ENCODE assay signal across 20 cellular contexts in genomic region chr21:31552826-31553225, GRCh38.
DNase-seq lines count a peak whose midpoint lies in the region; ATAC-seq and TF ChIP-seq lines count a peak whose summit lies in the region.
"Had no signal": no experiment of that assay in that cellular context is flagged by ENCODE, and none has a peak within 500 bp of the region (broad histone marks: within the 10 kb centered on the region; RNA-seq: fewer than 3 reads in every experiment).

No MANE protein-coding gene starts in this region.

- H3K36me3 ChIP-seq in Loucy (ENCODE audit: insufficient read depth, low read length): no peaks in the 10 kb centered on the region
- H3K36me3 ChIP-seq: SJCRH30 had no signal

- H3K4me2 ChIP-seq in Loucy (ENCODE audit: low read depth, low read length, poor library complexity, severe bottlenecking): peak overlapping the region; percentile 85

- peaks cover 15% of the 10 kb centered on the region for H3K9me3 Mint-ChIP-seq in nephron progenitor cell
- H3K9me3 Mint-ChIP-seq: IgD-negative memory B cell had no signal

- DNase-seq in nephron progenitor cell (no peak), foreskin fibroblast (no peak)
- no peak for DNase-seq in activated CD4-positive, alpha-beta T cell treated with anti-CD3 and anti-CD28 coated beads for 48 hours
- DNase-seq: ACHN, AML-193, COR-L47, GF-D8, H7, NCI-H2029, NCI-H2171, NCI-H446, NCI-H69, PC-3, SJCRH30 had no signal

- no peak for TF ChIP-seq CTCF in Loucy (conservative IDR thresholded peaks at IDR 0.05; ENCODE audit: low read length)
- no peak for TF ChIP-seq CTCF in nephron progenitor cell (IDR thresholded peaks at IDR 0.05)
- TF ChIP-seq CTCF in foreskin fibroblast (IDR thresholded peaks at IDR 0.05; ENCODE audit: low read depth, low read length): no peak

- no peaks in the 10 kb centered on the region for H3K27me3 ChIP-seq in Loucy (ENCODE audit: insufficient read depth, low read length, poor library complexity, severe bottlenecking)
- H3K27me3 ChIP-seq: SJCRH30 had no signal

- H3K9ac ChIP-seq in Loucy (ENCODE audit: low read depth, low read length, poor library complexity, severe bottlenecking): no peak overlapping the region

- no peaks in the 10 kb centered on the region for H3K9me2 ChIP-seq in Loucy (replicated peaks; ENCODE audit: low read depth, low read length)

- H3K9me3 ChIP-seq in Loucy (ENCODE audit: insufficient read depth, low read depth, low read length): no peaks in the 10 kb centered on the region
- H3K9me3 ChIP-seq: SJCRH30 had no signal

- peak overlapping the region; percentile 87 for H3K4me3 Mint-ChIP-seq in nephron progenitor cell
- H3K4me3 Mint-ChIP-seq: CD14-positive monocyte had no signal

- H4K20me1 ChIP-seq in Loucy (ENCODE audit: insufficient read depth, low read length, poor library complexity, severe bottlenecking): peaks cover 30% of the 10 kb centered on the region

- H3K4me1 Mint-ChIP-seq in nephron progenitor cell: peaks cover 57% of the 10 kb centered on the region

- H3K4me3 ChIP-seq in Loucy (ENCODE audit: low read length, poor library complexity, severe bottlenecking) (no peak overlapping the region), foreskin fibroblast (ENCODE audit: low read depth in 1 of 2, low read length in 2 of 2) (no peak overlapping the region)
- H3K4me3 ChIP-seq: SJCRH30 had no signal

- H3K79me2 ChIP-seq in Loucy (ENCODE audit: insufficient read depth, low read length): peaks cover 96% of the 10 kb centered on the region

- H3K27ac Mint-ChIP-seq in nephron progenitor cell: peak overlapping the region; percentile 44
- H3K27ac Mint-ChIP-seq: CD14-positive monocyte, IgD-negative memory B cell had no signal

- H2AFZ ChIP-seq in Loucy (ENCODE audit: low read length): no peak overlapping the region

- no peaks in the 10 kb centered on the region for H3F3A ChIP-seq in Loucy (ENCODE audit: low read depth)

- H3K4me1 ChIP-seq in Loucy (ENCODE audit: insufficient read depth, low read length, poor library complexity, severe bottlenecking): peaks cover 34% of the 10 kb centered on the region
- H3K4me1 ChIP-seq: SJCRH30 had no signal

- H3K27me3 Mint-ChIP-seq in nephron progenitor cell (ENCODE audit: low read depth, poor library complexity): no peaks in the 10 kb centered on the region

- peak; percentile 43 for ATAC-seq in GM18519 (IDR thresholded peaks at IDR 0.05; ENCODE audit: low FRiP score, unreplicated experiment)
- ATAC-seq in GM19455 (IDR thresholded peaks at IDR 0.05; ENCODE audit: unreplicated experiment): peak; percentile 48
- ATAC-seq in GM21825 (IDR thresholded peaks at IDR 0.05; ENCODE audit: unreplicated experiment): no peak
- ATAC-seq: PC-3 had no signal

- H3K36me3 Mint-ChIP-seq in nephron progenitor cell (ENCODE audit: low read depth): peaks cover 37% of the 10 kb centered on the region
- H3K36me3 Mint-ChIP-seq: CD14-positive monocyte, IgD-negative memory B cell had no signal
